ENCODE assay signal across 8 cellular contexts in genomic region chr19:54159352-54160181, GRCh38. TPM values are rescaled to one million over a fixed set of nuclear protein-coding genes. Genes with fewer than 3 reads are reported as not detected.
A peak's percentile ranks its signal among the peaks of the same experiment; 100 is the strongest.
DNase-seq lines count a peak whose midpoint lies in the region; ATAC-seq and TF ChIP-seq lines count a peak whose summit lies in the region.

LENG1 (minus strand) TSS chr19:54159721; CDS start chr19:54159695, 26 bp downstream.

- H3K9me3 ChIP-seq in ES-I3 (ENCODE audit: control insufficient read depth, insufficient read depth, low read length), result no peaks in the 10 kb centered on the region
- H3K9me3 ChIP-seq in Loucy (ENCODE audit: insufficient read depth, low read depth, low read length), result no peaks in the 10 kb centered on the region

- peak within 1 kb of the TSS; percentile 95 for H3K4me2 ChIP-seq in Loucy (ENCODE audit: low read depth, low read length, poor library complexity, severe bottlenecking)

- peak within 1 kb of the TSS; percentile 84 for H3K4me3 ChIP-seq in H7 (ENCODE audit: insufficient read depth, low read depth, low read length)
- H3K4me3 ChIP-seq in Loucy (ENCODE audit: low read length, poor library complexity, severe bottlenecking), result peak within 1 kb of the TSS; percentile 87

- H3K36me3 ChIP-seq in ES-I3 (ENCODE audit: insufficient read depth, low read length) (no peaks in the 10 kb centered on the region), H7 (replicated peaks; ENCODE audit: control insufficient read depth, insufficient read depth, low read length) (peaks cover 14% of the 10 kb centered on the region), Loucy (ENCODE audit: insufficient read depth, low read length) (peaks cover 23% of the 10 kb centered on the region; the same call in 1 of the 2 replicates)

- H3K79me2 ChIP-seq in Loucy (ENCODE audit: insufficient read depth, low read length), result peaks cover 39% of the 10 kb centered on the region

- H4K20me1 ChIP-seq in Loucy (ENCODE audit: insufficient read depth, low read length, poor library complexity, severe bottlenecking), result peaks cover 12% of the 10 kb centered on the region

- H3K9ac ChIP-seq in ES-I3 (ENCODE audit: low read depth, low read length) (peak within 1 kb of the TSS; percentile 89), Loucy (ENCODE audit: low read depth, low read length, poor library complexity, severe bottlenecking) (peak within 1 kb of the TSS; percentile 86)

- peaks cover 45% of the 10 kb centered on the region for H3K4me1 Mint-ChIP-seq in nephron progenitor cell
- H3K4me1 Mint-ChIP-seq in stimulated activated naive CD8-positive, alpha-beta T cell treated with anti-CD3 and anti-CD28 coated beads, Interleukin-15, amount 100 ng/mL, for 72 hours, result peaks cover 79% of the 10 kb centered on the region

- peaks cover 5% of the 10 kb centered on the region; the same call in 1 of the 2 replicates for H3F3A ChIP-seq in Loucy (ENCODE audit: low read depth)

- ATAC-seq in stimulated activated naive CD8-positive, alpha-beta T cell treated with anti-CD3 and anti-CD28 coated beads, Interleukin-15, amount 100 ng/mL, for 72 hours, result peak; percentile 94

- TF ChIP-seq CTCF in Loucy (conservative IDR thresholded peaks at IDR 0.05; ENCODE audit: low read length), result peak; percentile 41
- peak; percentile 15 for TF ChIP-seq CTCF in nephron progenitor cell (IDR thresholded peaks at IDR 0.05)

- H3K9me3 Mint-ChIP-seq in nephron progenitor cell, result peaks cover 45% of the 10 kb centered on the region
- H3K9me3 Mint-ChIP-seq in stimulated activated naive CD8-positive, alpha-beta T cell treated with anti-CD3 and anti-CD28 coated beads, Interleukin-15, amount 100 ng/mL, for 72 hours, result no peaks in the 10 kb centered on the region

- peak within 1 kb of the TSS; percentile 95 for H2AFZ ChIP-seq in Loucy (ENCODE audit: low read length)

- DNase-seq in H7 (peak; percentile 99), activated gamma-delta T cell (lab: John Stamatoyannopoulos, UW) (peak; percentile 79), fibroblast of the conjunctiva (ENCODE audit: low read depth) (peak; percentile 100), nephron progenitor cell (peak; percentile 97)
- DNase-seq in stimulated activated naive CD8-positive, alpha-beta T cell treated with anti-CD3 and anti-CD28 coated beads, Interleukin-15, amount 100 ng/mL, for 72 hours, result peak; percentile 97 to 99

- peaks cover 29% of the 10 kb centered on the region for H3K27me3 Mint-ChIP-seq in nephron progenitor cell (ENCODE audit: low read depth, poor library complexity)
- peaks cover 8% of the 10 kb centered on the region for H3K27me3 Mint-ChIP-seq in stimulated activated naive CD8-positive, alpha-beta T cell treated with anti-CD3 and anti-CD28 coated beads, Interleukin-15, amount 100 ng/mL, for 72 hours

- H3K36me3 Mint-ChIP-seq in nephron progenitor cell (ENCODE audit: low read depth), result peaks cover 52% of the 10 kb centered on the region

- H3K4me3 Mint-ChIP-seq in nephron progenitor cell, result peak within 1 kb of the TSS; percentile 98
- H3K4me3 Mint-ChIP-seq in stimulated activated naive CD8-positive, alpha-beta T cell treated with anti-CD3 and anti-CD28 coated beads, Interleukin-15, amount 100 ng/mL, for 72 hours, result peak within 1 kb of the TSS; percentile 90 to 98

- no peaks in the 10 kb centered on the region for H3K9me2 ChIP-seq in Loucy (replicated peaks; ENCODE audit: low read depth, low read length)

- H3K4me1 ChIP-seq in ES-I3 (ENCODE audit: insufficient read depth, low read length) (peaks cover 3% of the 10 kb centered on the region), Loucy (ENCODE audit: insufficient read depth, low read length, poor library complexity, severe bottlenecking) (peaks cover 21% of the 10 kb centered on the region)

- H3K27me3 ChIP-seq in H7 (ENCODE audit: control insufficient read depth, insufficient read depth, low read length) (peaks cover 15% of the 10 kb centered on the region), Loucy (ENCODE audit: insufficient read depth, low read length, poor library complexity, severe bottlenecking) (no peaks in the 10 kb centered on the region)

- H3K27ac Mint-ChIP-seq in nephron progenitor cell, result peak within 1 kb of the TSS; percentile 100
- H3K27ac Mint-ChIP-seq in stimulated activated naive CD8-positive, alpha-beta T cell treated with anti-CD3 and anti-CD28 coated beads, Interleukin-15, amount 100 ng/mL, for 72 hours, result peak within 1 kb of the TSS; percentile 99

- TF ChIP-seq POLR2A in Raji (IDR thresholded peaks at IDR 0.05; ENCODE audit: insufficient read depth, low read depth, low read length), result peak; percentile 79

RNA-seq across cellular contexts. Expression of gene LENG1, which starts in this region (rescaled TPM):
- total RNA-seq in H7 (2014; rRNA removed; shearing (Covaris generic)), result 3.6 and 4.7 TPM in 2 replicates

Comparison
In these comparisons a context has a peak if more than half of its experiments do, and no peak if none do; other contexts are left out.
1. Peak in every context shown above with its lines: DNase-seq, ATAC-seq and H3K4me3 ChIP-seq.